ENCODE assay signal across 27 cellular contexts in the genomic region with DNA sequence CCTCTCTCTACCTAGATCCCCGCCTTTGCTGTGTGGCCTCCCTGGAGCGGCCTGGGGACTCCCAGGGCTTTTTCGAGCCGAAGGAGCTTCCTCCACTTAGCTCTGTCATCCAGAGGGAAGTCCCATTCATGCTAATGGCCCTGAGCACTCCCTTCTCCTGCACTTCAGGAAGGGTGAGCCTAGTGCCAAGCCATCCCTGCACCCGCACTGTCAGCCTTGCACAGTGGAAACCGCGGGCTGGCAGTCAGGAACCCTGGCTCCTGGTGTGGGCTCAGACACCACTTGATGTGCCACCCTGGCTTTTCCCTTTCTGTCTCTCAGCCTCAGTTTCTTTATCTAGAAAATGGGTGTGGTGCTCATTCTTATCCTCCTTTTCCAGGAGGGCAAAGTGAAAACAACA.
A peak's percentile ranks its signal among the peaks of the same experiment; 100 is the strongest.
DNase-seq lines count a peak whose midpoint lies in the region; ATAC-seq, FAIRE-seq and TF ChIP-seq lines count a peak whose summit lies in the region.
"Had no signal": no experiment of that assay in that cellular context is flagged by ENCODE, and none has a peak within 500 bp of the region (broad histone marks: within the 10 kb centered on the region; RNA-seq: fewer than 3 reads in every experiment).

No MANE protein-coding gene starts in this region.

- H3K36me3 Mint-ChIP-seq in type B pancreatic cell = peaks cover 14% of the 10 kb centered on the region

- H3K27ac ChIP-seq in HepG2 (ENCODE audit: extremely low read length, insufficient read depth, low read length) = no peak overlapping the region
- H3K27ac ChIP-seq in right lobe of liver = no peak overlapping the region
- H3K27ac ChIP-seq in K562 (ENCODE audit: extremely low read depth, low read depth, low read length) = no peak overlapping the region
- H3K27ac ChIP-seq in spleen = peak overlapping the region in 5 of 8 donors; percentile 11 to 56 (median 45)
- H3K27ac ChIP-seq in Karpas-422 (ENCODE audit: low read length) = no peak overlapping the region
- H3K27ac ChIP-seq: BLaER1 had no signal

- CTCF ChIA-PET in HepG2 (lab: Yijun Ruan, JAX; ENCODE audit: low intra/inter-chr PET ratio, low total read pairs) = no interaction called here
- CTCF ChIA-PET in K562 (lab: Yijun Ruan, JAX; ENCODE audit: low intra/inter-chr PET ratio) = no interaction called here

- peaks cover 27% of the 10 kb centered on the region for H3K4me1 Mint-ChIP-seq in type B pancreatic cell (ENCODE audit: unreplicated experiment)
- H3K4me1 Mint-ChIP-seq: CD14-positive monocyte had no signal

- no peaks in the 10 kb centered on the region for H3K27me3 Mint-ChIP-seq in type B pancreatic cell
- H3K27me3 Mint-ChIP-seq: CD4-positive, alpha-beta memory T cell; CD4-positive, CD25-positive, alpha-beta regulatory T cell; CD8-positive, alpha-beta memory T cell had no signal

- peaks cover 12% of the 10 kb centered on the region for H3K4me1 ChIP-seq in HepG2 (ENCODE audit: insufficient read depth, low read length)
- peaks cover 0 to 7% (median 0%) of the 10 kb centered on the region in 4 donors for H3K4me1 ChIP-seq in right lobe of liver
- peaks cover 0 to 22% of the 10 kb centered on the region in 2 experiments; a peak in 4 of 5 replicates for H3K4me1 ChIP-seq in K562 (replicated peaks in 1 of 2; ENCODE audit: control insufficient read depth in 2 of 2, insufficient read depth in 2 of 2, low read length in 2 of 2)
- H3K4me1 ChIP-seq in spleen = peaks cover under 1 to 63% (median 36%) of the 10 kb centered on the region in 6 donors
- peaks cover 27% of the 10 kb centered on the region for H3K4me1 ChIP-seq in Karpas-422 (ENCODE audit: low read length)

- 100% methylated on average over 7 of the region's 7 CpGs for WGBS in HepG2 (ENCODE audit: low lambda C conversion rate)
- no CpG with 5 or more reads among the region's 7 CpGs for WGBS in right lobe of liver (ENCODE audit: insufficient coverage, low coverage, low lambda C conversion rate, missing lambda C conversion rate)
- WGBS in K562 (ENCODE audit: insufficient coverage, low coverage, missing lambda C conversion rate) = 77% methylated on average over 7 of the region's 7 CpGs
- WGBS in spleen, 5 donors = 69 to 93% (median 80%) methylated on average over 7 of the region's 7 CpGs

- TF ChIP-seq EP300 in HepG2 (IDR thresholded peaks at IDR 0.05; ENCODE audit: low read depth in 2 of 2, low read length in 2 of 2) = no peak
- TF ChIP-seq EP300 in HepG2 (CRISPR knock-in tag; IDR thresholded peaks at IDR 0.05; ENCODE audit: borderline replicate concordance) = no peak
- TF ChIP-seq EP300 in K562 (IDR thresholded peaks at IDR 0.05; ENCODE audit: low read length) = no peak

- intact Hi-C loops in HepG2 (cut with micrococcal nuclease; ENCODE audit: unreplicated experiment) (no loop called here), right lobe of liver (cut with DNase I) (no loop called here), K562 (cut with micrococcal nuclease) (no loop called here), spleen (cut with DNase I; ENCODE audit: low total_unique reads) (no loop called here)

- H3K9me3 ChIP-seq in HepG2 (ENCODE audit: low read length) = no peaks in the 10 kb centered on the region
- no peaks in the 10 kb centered on the region for H3K9me3 ChIP-seq in right lobe of liver
- H3K9me3 ChIP-seq in K562 (replicated peaks; ENCODE audit: control insufficient read depth, insufficient read depth, low read depth, low read length) = no peaks in the 10 kb centered on the region
- H3K9me3 ChIP-seq in spleen = no peaks in the 10 kb centered on the region
- H3K9me3 ChIP-seq in Karpas-422 (ENCODE audit: low read length) = no peaks in the 10 kb centered on the region
- H3K9me3 ChIP-seq: BE2C, BLaER1 had no signal

- TF ChIP-seq POLR2A in HepG2 (IDR thresholded peaks at IDR 0.05; ENCODE audit: insufficient read depth in 1 of 2, low read depth in 2 of 2, low read length in 2 of 2) (no peak), right lobe of liver (IDR thresholded peaks at IDR 0.05) (no peak), K562 (conservative IDR thresholded peaks at IDR 0.05) (no peak), spleen (IDR thresholded peaks at IDR 0.05) (no peak)

- in situ Hi-C loops in HepG2 (cut with HindIII; ENCODE audit: extremely low pct_ligation_motif_present, low pct_unique_long_range_greater_than_20kb) (no loop called here), K562 (cut with MboI) (no loop called here)

- POLR2A ChIA-PET in HepG2 (lab: Yijun Ruan, JAX) (no interaction called here), K562 (lab: Yijun Ruan, JAX) (interaction anchor here (0.6 kb wide), 2 partner anchors 843 to 1166 kb away, joined by 3 read pairs; no protein-coding TSS in a partner anchor)

- no peaks in the 10 kb centered on the region for H3K9me3 Mint-ChIP-seq in type B pancreatic cell
- H3K9me3 Mint-ChIP-seq: CD14-positive monocyte; CD4-positive, alpha-beta memory T cell; CD8-positive, alpha-beta memory T cell had no signal

- BruUV-seq in HepG2 (replicated peaks; lab: Mats Ljungman, UMichigan) (no TSS peak), K562 (replicated peaks; lab: Mats Ljungman, UMichigan) (no TSS peak)

- no peak overlapping the region for H3K4me3 Mint-ChIP-seq in type B pancreatic cell
- H3K4me3 Mint-ChIP-seq: CD14-positive monocyte; CD4-positive, alpha-beta memory T cell; CD4-positive, CD25-positive, alpha-beta regulatory T cell; CD8-positive, alpha-beta memory T cell had no signal

- H3K4me2 ChIP-seq in HepG2 (ENCODE audit: low read depth, low read length) (no peak overlapping the region), K562 (ENCODE audit: insufficient read depth, low read length) (no peak overlapping the region), Karpas-422 (ENCODE audit: low read depth, low read length, poor library complexity, severe bottlenecking) (no peak overlapping the region)
- H3K4me2 ChIP-seq: BLaER1 had no signal

- H3K9ac ChIP-seq in HepG2 (ENCODE audit: insufficient read depth, low read depth, low read length) (no peak overlapping the region), K562 (ENCODE audit: insufficient read depth in 1 of 2, low read depth in 2 of 2, low read length in 2 of 2) (peak overlapping the region in 1 of 2 experiments; percentile 37; a peak in 2 of 4 replicates), Karpas-422 (ENCODE audit: low read length) (no peak overlapping the region)
- H3K9ac ChIP-seq: BLaER1 had no signal

- no peak for TF ChIP-seq CTCF in HepG2 (CRISPR knock-in tag; IDR thresholded peaks at IDR 0.05)
- TF ChIP-seq CTCF in right lobe of liver (IDR thresholded peaks at IDR 0.05) = no peak
- TF ChIP-seq CTCF in K562 (IDR thresholded peaks at IDR 0.05 in 2 of 3, conservative IDR thresholded peaks at IDR 0.05 in 1 of 3; ENCODE audit: insufficient read depth in 2 of 3, low read depth in 1 of 3, low read length in 3 of 3) = no peak
- no peak for TF ChIP-seq CTCF in spleen (IDR thresholded peaks at IDR 0.05 in 8 of 11, conservative IDR thresholded peaks at IDR 0.05 in 3 of 11)
- no peak for TF ChIP-seq CTCF in type B pancreatic cell (conservative IDR thresholded peaks at IDR 0.05)

- H3K36me3 ChIP-seq in HepG2 (replicated peaks in 1 of 2; ENCODE audit: control insufficient read depth in 1 of 2, insufficient read depth in 2 of 2, low read length in 2 of 2) (peaks cover 32 to 70% of the 10 kb centered on the region in 2 experiments), right lobe of liver (peaks cover 0 to 10% (median 2%) of the 10 kb centered on the region in 4 donors), K562 (ENCODE audit: control insufficient read depth, insufficient read depth, low read length) (peaks cover 38% of the 10 kb centered on the region; the same call in 2 of the 3 replicates), spleen (peaks cover 0 to 41% (median 10%) of the 10 kb centered on the region in 6 donors), Karpas-422 (ENCODE audit: insufficient read depth, low read length) (no peaks in the 10 kb centered on the region)

- no peak overlapping the region for H2AFZ ChIP-seq in HepG2 (ENCODE audit: low read length)
- H2AFZ ChIP-seq in K562 (ENCODE audit: low read depth, low read length) = no peak overlapping the region
- no peak overlapping the region for H2AFZ ChIP-seq in Karpas-422 (ENCODE audit: low read length)

- H3K27me3 ChIP-seq in HepG2 (ENCODE audit: control insufficient read depth in 1 of 2, insufficient read depth in 2 of 2, low read length in 2 of 2) (no peaks in the 10 kb centered on the region), right lobe of liver (no peaks in the 10 kb centered on the region), K562 (ENCODE audit: control insufficient read depth in 2 of 2, insufficient read depth in 2 of 2, low read length in 2 of 2) (no peaks in the 10 kb centered on the region), spleen (replicated peaks in 1 of 7) (no peaks in the 10 kb centered on the region), Karpas-422 (ENCODE audit: low read length) (no peaks in the 10 kb centered on the region)
- H3K27me3 ChIP-seq: BE2C, BLaER1 had no signal

- no peak overlapping the region for H3K4me3 ChIP-seq in HepG2 (replicated peaks in 1 of 3; ENCODE audit: insufficient read depth in 1 of 3, low read depth in 2 of 3, low read length in 3 of 3)
- no peak overlapping the region for H3K4me3 ChIP-seq in right lobe of liver
- no peak overlapping the region for H3K4me3 ChIP-seq in K562
- no peak overlapping the region for H3K4me3 ChIP-seq in spleen
- no peak overlapping the region for H3K4me3 ChIP-seq in Karpas-422 (ENCODE audit: low read length)
- H3K4me3 ChIP-seq: BLaER1, GM12878 had no signal

- ATAC-seq in HepG2 = no peak
- no peak for ATAC-seq in right lobe of liver
- ATAC-seq in K562 = no peak
- ATAC-seq: GM12878 had no signal

- no peaks in the 10 kb centered on the region for H3K9me2 ChIP-seq in Karpas-422 (replicated peaks; ENCODE audit: insufficient read depth, low read length)

- TF ChIP-seq RAD21 in HepG2 (CRISPR knock-in tag; IDR thresholded peaks at IDR 0.05) (no peak), K562 (CRISPR knock-in tag; conservative IDR thresholded peaks at IDR 0.05 in 1 of 2, IDR thresholded peaks at IDR 0.05 in 1 of 2) (no peak)

- no peak overlapping the region for H3K27ac Mint-ChIP-seq in type B pancreatic cell
- H3K27ac Mint-ChIP-seq: CD4-positive, alpha-beta memory T cell; CD4-positive, CD25-positive, alpha-beta regulatory T cell had no signal

- DNase-seq in HepG2 (ENCODE audit: low spot score) (no peak), right lobe of liver (no peak), K562 (ENCODE audit: extremely low read depth in 1 of 4, low spot score in 3 of 4) (no peak), spleen (no peak), type B pancreatic cell (ENCODE audit: extremely low spot score, unreplicated experiment) (no peak), Karpas-422 (no peak)
- DNase-seq: 8988T; ACHN; BE2C; C1 segment of cervical spinal cord; CD4-positive, alpha-beta memory T cell; CD4-positive, CD25-positive, alpha-beta regulatory T cell; CD8-positive, alpha-beta memory T cell; COR-L47; DMS 273 treated with DMSO at 0.1 percent for 48 hours; DMS153; DMS53; DMS79; DND-41; EL; GDM1 had no signal

- H4K20me1 ChIP-seq in HepG2 (ENCODE audit: insufficient read depth, low read length) (peaks cover 37% of the 10 kb centered on the region), K562 (replicated peaks; ENCODE audit: control insufficient read depth, insufficient read depth, low read length) (peaks cover 26% of the 10 kb centered on the region), Karpas-422 (ENCODE audit: insufficient read depth, low read depth, low read length) (peaks cover 16% of the 10 kb centered on the region)

- no peak for FAIRE-seq in HepG2 (lab: Jason Lieb, UNC)
- FAIRE-seq in K562 (lab: Jason Lieb, UNC) = no peak
- FAIRE-seq: A204.1, GM12878, GM12892, GM18507 had no signal

- H3K79me2 ChIP-seq in HepG2 (ENCODE audit: insufficient read depth, low read length) (no peaks in the 10 kb centered on the region), K562 (ENCODE audit: control insufficient read depth, insufficient read depth, low read length) (no peaks in the 10 kb centered on the region), Karpas-422 (ENCODE audit: low read length) (no peaks in the 10 kb centered on the region)

- H3K9me1 ChIP-seq in K562 (ENCODE audit: control insufficient read depth, insufficient read depth, low read length) = peaks cover 9% of the 10 kb centered on the region

Comparison
In these comparisons a context has a peak if more than half of its experiments do, and no peak if none do; other contexts are left out.
1. H3K27ac ChIP-seq: peak in spleen (5 of 8); none in HepG2 (single experiment), right lobe of liver (0 of 3), K562 (single experiment) and Karpas-422 (single experiment).